ENCODE assay signal across 16 cellular contexts in genomic region chr7:127887096-127887495, GRCh38.
"Had no signal": no experiment of that assay in that cellular context is flagged by ENCODE, and none has a peak within 500 bp of the region (broad histone marks: within the 10 kb centered on the region; RNA-seq: fewer than 3 reads in every experiment).

No MANE protein-coding gene starts in this region.

- ATAC-seq: activated CD8-positive, alpha-beta T cell treated with anti-CD3 and anti-CD28 coated beads, Interleukin-2, amount 10 ng/mL, durations not matched to agents 7 days and 5 days; lower lobe of right lung; stimulated activated effector memory CD8-positive, alpha-beta T cell treated with anti-CD3 and anti-CD28 coated beads, Interleukin-12 subunit alpha, Interleukin-12 subunit beta, amount 100 ng/mL, for 72 hours; T-helper 17 cell had no signal

- H3K27ac ChIP-seq: esophagus squamous epithelium, lower lobe of right lung, parathyroid adenoma, tibial artery, vagina had no signal

- H3K27me3 ChIP-seq: brain microvascular endothelial cell, esophagus squamous epithelium, tibial artery, vagina had no signal

- H3K4me3 Mint-ChIP-seq: activated CD8-positive, alpha-beta T cell treated with anti-CD3 and anti-CD28 coated beads, Interleukin-2, amount 10 ng/mL, durations not matched to agents 7 days and 5 days; activated naive CD8-positive, alpha-beta T cell treated with anti-CD3 and anti-CD28 coated beads for 36 hours; stimulated activated effector memory CD8-positive, alpha-beta T cell treated with anti-CD3 and anti-CD28 coated beads, Interleukin-12 subunit alpha, Interleukin-12 subunit beta, amount 100 ng/mL, for 72 hours; T-helper 17 cell had no signal

- H3K9me3 ChIP-seq: esophagus squamous epithelium, lower lobe of right lung, tibial artery, vagina had no signal

- H3K27ac Mint-ChIP-seq: activated CD8-positive, alpha-beta T cell treated with anti-CD3 and anti-CD28 coated beads, Interleukin-2, amount 10 ng/mL, durations not matched to agents 7 days and 5 days; activated naive CD8-positive, alpha-beta T cell treated with anti-CD3 and anti-CD28 coated beads for 36 hours; stimulated activated effector memory CD8-positive, alpha-beta T cell treated with anti-CD3 and anti-CD28 coated beads, Interleukin-12 subunit alpha, Interleukin-12 subunit beta, amount 100 ng/mL, for 72 hours; T-helper 17 cell had no signal

- DNase-seq: activated CD4-positive, alpha-beta T cell treated with anti-CD3 and anti-CD28 coated beads for 48 hours; activated CD8-positive, alpha-beta memory T cell treated with anti-CD3 and anti-CD28 coated beads, Interleukin-2, amount 50 U/mL, for 4 hours; activated CD8-positive, alpha-beta T cell treated with anti-CD3 and anti-CD28 coated beads, Interleukin-2, amount 10 ng/mL, durations not matched to agents 7 days and 5 days; activated gamma-delta T cell treated with Interleukin-2 at 50 U/mL for 16 hours; activated naive CD8-positive, alpha-beta T cell treated with anti-CD3 and anti-CD28 coated beads for 36 hours; activated T-cell treated with anti-CD3 and anti-CD28 coated beads, Interleukin-2, amount 50 U/mL, for 48 hours; amygdala; brain microvascular endothelial cell; esophagus squamous epithelium; hypothalamus; lower lobe of right lung; T-helper 17 cell; tibial artery had no signal

- H3K9me3 Mint-ChIP-seq: activated naive CD8-positive, alpha-beta T cell treated with anti-CD3 and anti-CD28 coated beads for 36 hours; stimulated activated effector memory CD8-positive, alpha-beta T cell treated with anti-CD3 and anti-CD28 coated beads, Interleukin-12 subunit alpha, Interleukin-12 subunit beta, amount 100 ng/mL, for 72 hours had no signal

- H3K27me3 Mint-ChIP-seq: activated naive CD8-positive, alpha-beta T cell treated with anti-CD3 and anti-CD28 coated beads for 36 hours; T-helper 17 cell had no signal

- H3K4me3 ChIP-seq: esophagus squamous epithelium, lower lobe of right lung, tibial artery, vagina had no signal
